ENCODE assay signal across 7 cellular contexts in the genomic region with DNA sequence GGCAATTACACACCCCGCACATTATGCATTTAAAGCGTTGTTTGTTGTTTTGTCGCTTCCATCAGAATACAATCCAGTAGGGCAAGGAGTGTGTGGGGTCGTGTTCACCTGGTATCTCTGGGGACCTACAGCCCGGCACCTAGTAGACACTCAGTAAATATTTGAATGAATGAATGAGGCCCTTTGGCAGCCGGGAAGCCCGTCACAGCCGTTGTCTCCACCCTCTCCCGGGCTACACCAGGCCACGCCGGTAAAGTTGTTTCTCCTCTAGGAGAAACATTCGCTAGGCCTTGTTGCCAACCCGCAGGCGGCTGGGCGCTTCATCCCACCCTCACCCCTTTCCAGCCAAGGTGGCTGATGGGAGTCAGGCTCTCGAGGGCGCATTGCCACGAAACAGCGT. TPM values are rescaled to one million over a fixed set of nuclear protein-coding genes. Genes with fewer than 3 reads are reported as not detected.
DNase-seq lines count a peak whose midpoint lies in the region; ATAC-seq, FAIRE-seq and TF ChIP-seq lines count a peak whose summit lies in the region.

No MANE protein-coding gene starts in this region.

- no peak for FAIRE-seq in frontal cortex (lab: Jason Lieb, UNC)

- POLR2A ChIA-PET in PC-3 (lab: Charles Lee; ENCODE audit: unreplicated experiment) = interaction anchor here (0.7 kb wide), 1 partner anchor 35 kb away, joined by 6 read pairs; no protein-coding TSS in a partner anchor
- POLR2A ChIA-PET in naive thymus-derived CD8-positive, alpha-beta T cell (lab: Charles Lee) = interaction anchor here (0.8 to 2.5 kb wide), 8 partner anchors 46 to 320 kb away, joined by 3 to 20 read pairs (median 4); a partner anchor contains a TSS

- H4K20me1 ChIP-seq in PC-3 (ENCODE audit: low read length) = peaks cover 9% of the 10 kb centered on the region; the same call in 1 of the 2 replicates

- H3K4me2 ChIP-seq in PC-3 (ENCODE audit: low read length) = peak overlapping the region; percentile 98

- CTCF ChIA-PET in PC-3 (lab: Charles Lee) = no interaction called here

- peaks cover 44% of the 10 kb centered on the region for H3K4me1 ChIP-seq in PC-3 (ENCODE audit: insufficient read depth, low read length)
- no peaks in the 10 kb centered on the region for H3K4me1 ChIP-seq in endodermal cell (ENCODE audit: control insufficient read depth, insufficient read depth, low read length)

- TF ChIP-seq CTCF in PC-3 (conservative IDR thresholded peaks at IDR 0.05; ENCODE audit: low read depth, low read length) = no peak
- no peak for TF ChIP-seq CTCF in endodermal cell (conservative IDR thresholded peaks at IDR 0.05)

- H3K4me1 Mint-ChIP-seq in endodermal cell = peaks cover 19% of the 10 kb centered on the region
- peaks cover 15 to 35% (median 26%) of the 10 kb centered on the region in 4 donors for H3K4me1 Mint-ChIP-seq in naive thymus-derived CD8-positive, alpha-beta T cell

- H3K36me3 ChIP-seq in PC-3 (ENCODE audit: low read depth, low read length) (no peaks in the 10 kb centered on the region; the same call in 1 of the 2 replicates), endodermal cell (ENCODE audit: control insufficient read depth, insufficient read depth, low read length) (no peaks in the 10 kb centered on the region)

- peak overlapping the region; percentile 86 for H3K9ac ChIP-seq in PC-3 (ENCODE audit: low read length)
- peak overlapping the region; percentile 48 for H3K9ac ChIP-seq in endodermal cell (ENCODE audit: extremely low read depth, low read length, poor library complexity, severe bottlenecking)

- H3K9me3 ChIP-seq in PC-3 (ENCODE audit: low read length) = no peaks in the 10 kb centered on the region
- H3K9me3 ChIP-seq in endodermal cell (ENCODE audit: control insufficient read depth, low read length) = no peaks in the 10 kb centered on the region

- H2AFZ ChIP-seq in PC-3 (ENCODE audit: low read length) = peak overlapping the region; percentile 83

- no peaks in the 10 kb centered on the region for H3K9me2 ChIP-seq in PC-3 (replicated peaks; ENCODE audit: low read length)

- H3K4me3 Mint-ChIP-seq in endodermal cell = peak overlapping the region; percentile 72
- H3K4me3 Mint-ChIP-seq in naive thymus-derived CD8-positive, alpha-beta T cell = peak overlapping the region; percentile 88 to 97 (median 92)

- peaks cover 22% of the 10 kb centered on the region for H3K27me3 Mint-ChIP-seq in endodermal cell (ENCODE audit: insufficient read depth)
- peaks cover 0 to 5% (median 0%) of the 10 kb centered on the region in 5 donors for H3K27me3 Mint-ChIP-seq in naive thymus-derived CD8-positive, alpha-beta T cell

- ATAC-seq in GM18505 (IDR thresholded peaks at IDR 0.05; ENCODE audit: unreplicated experiment) (peak; percentile 0), HG02588 (IDR thresholded peaks at IDR 0.05; ENCODE audit: unreplicated experiment) (peak; percentile 2), PC-3 (peak; percentile 15)
- ATAC-seq in naive thymus-derived CD8-positive, alpha-beta T cell = no peak

- H3K4me3 ChIP-seq in PC-3 (ENCODE audit: low read length) (peak overlapping the region; percentile 85), endodermal cell (ENCODE audit: low read length) (peak overlapping the region; percentile 90)

- H3K27me3 ChIP-seq in PC-3 (ENCODE audit: low read length) (no peaks in the 10 kb centered on the region), endodermal cell (ENCODE audit: control insufficient read depth, insufficient read depth, low read length, poor library complexity, severe bottlenecking) (peaks cover 8% of the 10 kb centered on the region)

- no peaks in the 10 kb centered on the region for H3K36me3 Mint-ChIP-seq in endodermal cell (ENCODE audit: low read depth)
- H3K36me3 Mint-ChIP-seq in naive thymus-derived CD8-positive, alpha-beta T cell = no peaks in the 10 kb centered on the region

- intact Hi-C loops in PC-3 (cut with micrococcal nuclease) = loop anchor here (2.0 kb wide), 1 partner anchor 91 kb away; no protein-coding TSS in a partner anchor

- 26 to 28% methylated on average over 14 to 19 of the region's 19 CpGs for WGBS in endodermal cell (ENCODE audit: insufficient coverage in 1 of 2, insufficient read length in 1 of 2), 2 experiments

- H3K9me3 Mint-ChIP-seq in endodermal cell = no peaks in the 10 kb centered on the region
- no peaks in the 10 kb centered on the region for H3K9me3 Mint-ChIP-seq in naive thymus-derived CD8-positive, alpha-beta T cell

- no peak for TF ChIP-seq POLR2A in GM18505 (IDR thresholded peaks at IDR 0.05; ENCODE audit: borderline replicate concordance, extremely low read depth, insufficient read depth, insufficient read length)

- H3K27ac Mint-ChIP-seq in endodermal cell = peak overlapping the region; percentile 95
- peak overlapping the region in 9 of 10 donors; percentile 76 to 95 (median 86) for H3K27ac Mint-ChIP-seq in naive thymus-derived CD8-positive, alpha-beta T cell

- TSS peak; percentile 59 for BruUV-seq in PC-3 (replicated peaks; lab: Mats Ljungman, UMichigan)

- peaks cover 40% of the 10 kb centered on the region for H3K79me2 ChIP-seq in PC-3 (ENCODE audit: low read length)

- DNase-seq in PC-3 (peak; percentile 36), endodermal cell (no peak), frontal cortex (ENCODE audit: low spot score in 2 of 2) (no peak)
- no peak for DNase-seq in naive thymus-derived CD8-positive, alpha-beta T cell
- DNase-seq in stimulated activated naive CD4-positive, alpha-beta T cell treated with Interleukin-2 at 50 U/mL for 16 hours (lab: John Stamatoyannopoulos, UW) = no peak

- no peaks in the 10 kb centered on the region for H3F3A ChIP-seq in PC-3 (ENCODE audit: low read length, unreplicated experiment)

- H3K27ac ChIP-seq in PC-3 (ENCODE audit: low read length) (peak overlapping the region; percentile 93), endodermal cell (ENCODE audit: low read depth, low read length) (peak overlapping the region; percentile 82)

RNA-seq across cellular contexts. Expression of a gene that starts 0.9 kb away (rescaled TPM):
- total RNA-seq in PC-3 (2014; rRNA removed) = 9.9 and 11.2 TPM in 2 replicates
- 10 to 100 TPM; 10.4 to 12.3 TPM for total RNA-seq in endodermal cell
- polyA plus RNA-seq in endodermal cell (2013, experiment 1 of 2) = 4.2 TPM
- 3.6 TPM for polyA plus RNA-seq in endodermal cell (2013, experiment 2 of 2)
- total RNA-seq in naive thymus-derived CD8-positive, alpha-beta T cell = 10 to 100 TPM; 11.9 to 13.4 TPM
- 1 to 10 TPM; 1.9 to 4.8 (median 3.8) TPM for polyA plus RNA-seq in naive thymus-derived CD8-positive, alpha-beta T cell
- 58.7 TPM for total RNA-seq in frontal cortex

Comparison
In these comparisons a context has a peak if more than half of its experiments do, and no peak if none do; other contexts are left out.
1. ATAC-seq: peak in GM18505 (single experiment), HG02588 (single experiment) and PC-3 (single experiment); none in naive thymus-derived CD8-positive, alpha-beta T cell (0 of 2).